ENCODE assay signal across 20 cellular contexts in genomic region chr12:132385923-132386751, GRCh38. TPM values are rescaled to one million over a fixed set of nuclear protein-coding genes. Genes with fewer than 3 reads are reported as not detected.
A peak's percentile ranks its signal among the peaks of the same experiment; 100 is the strongest.
DNase-seq lines count a peak whose midpoint lies in the region; ATAC-seq, FAIRE-seq and TF ChIP-seq lines count a peak whose summit lies in the region.
"Had no signal": no experiment of that assay in that cellular context is flagged by ENCODE, and none has a peak within 500 bp of the region (broad histone marks: within the 10 kb centered on the region; RNA-seq: fewer than 3 reads in every experiment).

No MANE protein-coding gene starts in this region.

- intact Hi-C loops in upper lobe of right lung (cut with DNase I), result no loop called here

- H3K14ac ChIP-seq in H1 (ENCODE audit: insufficient read length), result no peak overlapping the region

- H2BK5ac ChIP-seq in H1 (ENCODE audit: low read depth, low read length) (no peak overlapping the region), mesendoderm (ENCODE audit: low read length) (no peak overlapping the region)

- no peaks in the 10 kb centered on the region for H3K9me3 ChIP-seq in RWPE2 (ENCODE audit: severe bottlenecking)
- no peaks in the 10 kb centered on the region for H3K9me3 ChIP-seq in H1 (ENCODE audit: insufficient read depth in 2 of 2, low read depth in 1 of 2, low read length in 1 of 2)
- H3K9me3 ChIP-seq in upper lobe of right lung, result no peaks in the 10 kb centered on the region
- H3K9me3 ChIP-seq: MG63, SJCRH30 had no signal

- H2BK20ac ChIP-seq in H1 (ENCODE audit: low read length), result no peak overlapping the region

- H3K4ac ChIP-seq in H1 (replicated peaks; ENCODE audit: insufficient read length, low read depth, low read length), result peak overlapping the region; percentile 66
- H3K4ac ChIP-seq in mesendoderm (ENCODE audit: low read depth, low read length), result no peak overlapping the region

- H3K4me3 ChIP-seq in RWPE2 (ENCODE audit: severe bottlenecking) (no peak overlapping the region), H1 (ENCODE audit: extremely low read depth in 1 of 4, insufficient read depth in 2 of 4, low read depth in 3 of 4, low read length in 4 of 4) (no peak overlapping the region), mesendoderm (ENCODE audit: low read length) (no peak overlapping the region), upper lobe of right lung (no peak overlapping the region)
- H3K4me3 ChIP-seq: MG63, SJCRH30 had no signal

- no peak overlapping the region for H2BK12ac ChIP-seq in H1 (ENCODE audit: low read depth, low read length)

- H2BK15ac ChIP-seq in H1 (ENCODE audit: low read length) (no peak overlapping the region), mesendoderm (replicated peaks; ENCODE audit: low read depth) (no peak overlapping the region)

- no peak for FAIRE-seq in H1 (lab: Jason Lieb, UNC)
- FAIRE-seq: HTR-8/SVneo had no signal

- H2AFZ ChIP-seq in H1 (ENCODE audit: low read length), result no peak overlapping the region

- peaks cover 0 to 1% of the 10 kb centered on the region in 2 experiments for H4K20me1 ChIP-seq in H1 (replicated peaks in 1 of 2; ENCODE audit: control insufficient read depth in 1 of 2, insufficient read depth in 2 of 2, low read length in 2 of 2)

- H3K23me2 ChIP-seq in H1 (ENCODE audit: low read depth, low read length), result no peaks in the 10 kb centered on the region

- H3K4me1 ChIP-seq in RWPE2 (ENCODE audit: insufficient read depth, poor library complexity, severe bottlenecking) (no peaks in the 10 kb centered on the region), H1 (replicated peaks in 1 of 4; ENCODE audit: control insufficient read depth in 3 of 4, insufficient read depth in 4 of 4, low read length in 3 of 4) (peaks cover 0 to 26% (median 15%) of the 10 kb centered on the region in 4 experiments; a peak in 6 of 7 replicates), mesendoderm (ENCODE audit: control insufficient read depth, low read depth, low read length) (no peaks in the 10 kb centered on the region), upper lobe of right lung (no peaks in the 10 kb centered on the region)
- H3K4me1 ChIP-seq: SJCRH30 had no signal

- no peak overlapping the region for H2AK5ac ChIP-seq in H1 (ENCODE audit: low read depth, low read length)
- no peak overlapping the region for H2AK5ac ChIP-seq in mesendoderm (ENCODE audit: low read length)

- TF ChIP-seq RAD21 in H1 (IDR thresholded peaks at IDR 0.05 in 1 of 2, conservative IDR thresholded peaks at IDR 0.05 in 1 of 2; ENCODE audit: low read depth in 2 of 2, low read length in 2 of 2), result peak in 1 of 2 experiments; percentile 27; a peak in 1 of 4 replicates

- no peak overlapping the region for H3K23ac ChIP-seq in H1 (ENCODE audit: insufficient read length)
- no peak overlapping the region for H3K23ac ChIP-seq in mesendoderm (ENCODE audit: low read length)

- CTCF ChIA-PET in H1 (lab: Charles Lee; ENCODE audit: partially characterized antibody), result interaction anchor here (1.1 to 5.0 kb wide), 4 partner anchors 12 to 233 kb away, joined by 3 to 25 read pairs (median 4); no protein-coding TSS in a partner anchor

- H4K8ac ChIP-seq in H1 (ENCODE audit: extremely low read depth, insufficient read depth, low read length) (peak overlapping the region; percentile 11), mesendoderm (ENCODE audit: low read depth, low read length) (no peak overlapping the region)

- H3K4me2 ChIP-seq in H1 (ENCODE audit: insufficient read depth in 1 of 2, low read depth in 2 of 2, low read length in 2 of 2) (peak overlapping the region in 1 of 2 experiments; percentile 4; a peak in 1 of 4 replicates), mesendoderm (ENCODE audit: low read length) (no peak overlapping the region)

- H3K56ac ChIP-seq in H1 (replicated peaks; ENCODE audit: insufficient read length, low read depth, low read length), result no peak overlapping the region
- no peak overlapping the region for H3K56ac ChIP-seq in mesendoderm (ENCODE audit: low read length)

- H3K79me1 ChIP-seq in H1 (ENCODE audit: low read depth, low read length) (no peaks in the 10 kb centered on the region), mesendoderm (ENCODE audit: low read length) (no peaks in the 10 kb centered on the region)

- TF ChIP-seq EP300 in H1 (IDR thresholded peaks at IDR 0.05; ENCODE audit: borderline replicate concordance in 1 of 2, low read depth in 2 of 2, low read length in 2 of 2), result no peak

- peaks cover 31% of the 10 kb centered on the region for H3K27me3 ChIP-seq in RWPE2 (ENCODE audit: insufficient read depth, poor library complexity, severe bottlenecking)
- H3K27me3 ChIP-seq in H1 (replicated peaks in 1 of 4; ENCODE audit: control insufficient read depth in 3 of 4, extremely low read depth in 1 of 4, insufficient read depth in 3 of 4, low read length in 3 of 4), result peaks cover 12 to 73% (median 61%) of the 10 kb centered on the region in 4 experiments
- peaks cover 48% of the 10 kb centered on the region for H3K27me3 ChIP-seq in mesendoderm (ENCODE audit: insufficient read depth, low read length, poor library complexity)
- peaks cover 31% of the 10 kb centered on the region for H3K27me3 ChIP-seq in upper lobe of right lung
- H3K27me3 ChIP-seq: SJCRH30 had no signal

- H2BK120ac ChIP-seq in H1 (replicated peaks; ENCODE audit: low read depth, low read length) (no peak overlapping the region), mesendoderm (ENCODE audit: low read depth, low read length) (no peak overlapping the region)

- no peak overlapping the region for H4K91ac ChIP-seq in H1 (replicated peaks; ENCODE audit: insufficient read length, low read length)

- H3K9ac ChIP-seq in H1 (replicated peaks in 1 of 4; ENCODE audit: extremely low read depth in 1 of 4, low read depth in 3 of 4, low read length in 3 of 4), result no peak overlapping the region
- H3K9ac ChIP-seq in mesendoderm (ENCODE audit: low read length), result no peak overlapping the region

- TF ChIP-seq CTCF in RWPE2 (IDR thresholded peaks at IDR 0.05; ENCODE audit: poor library complexity, severe bottlenecking) (no peak), H1 (IDR thresholded peaks at IDR 0.05; ENCODE audit: control extremely low read depth in 1 of 3, insufficient read depth in 1 of 3, low read depth in 1 of 3, low read length in 3 of 3) (peak in 2 of 3 experiments; percentile 15; a peak in 1 of 4 replicates), upper lobe of right lung (IDR thresholded peaks at IDR 0.05) (no peak)

- H3K36me3 ChIP-seq in RWPE2 (ENCODE audit: low read depth) (no peaks in the 10 kb centered on the region), H1 (ENCODE audit: control insufficient read depth in 2 of 4, insufficient read depth in 4 of 4, low read length in 3 of 4) (no peaks in the 10 kb centered on the region), mesendoderm (ENCODE audit: control insufficient read depth, insufficient read depth, low read length) (no peaks in the 10 kb centered on the region), upper lobe of right lung (no peaks in the 10 kb centered on the region)
- H3K36me3 ChIP-seq: MG63, SJCRH30 had no signal

- no peak for ATAC-seq in RWPE2 (ENCODE audit: low read depth)
- peak; percentile 9 for ATAC-seq in upper lobe of right lung
- no peak for ATAC-seq in GM18868 (IDR thresholded peaks at IDR 0.05; ENCODE audit: unreplicated experiment)
- ATAC-seq: HCT116 had no signal

- H3K18ac ChIP-seq in H1 (ENCODE audit: extremely low read depth, low read length) (no peak overlapping the region; the same call in 1 of the 2 replicates), mesendoderm (ENCODE audit: low read length) (no peak overlapping the region)

- DNase-seq in RWPE2 (ENCODE audit: low spot score) (peak; percentile 50), H1 (ENCODE audit: low read depth in 1 of 2, low spot score in 2 of 2) (no peak), mesendoderm (peak; percentile 12), upper lobe of right lung (peak; percentile 45), NCI-H82 (lab: John Stamatoyannopoulos, UW) (no peak)
- DNase-seq in central memory CD4-positive, alpha-beta T cell, result no peak
- DNase-seq: ACHN, DMS 273 treated with DMSO at 0.1 percent for 48 hours, DND-41, Kasumi-1, MG63, NCI-H1048, NCI-H1436 treated with DMSO at 0.1 percent for 48 hours, NCI-H2029, SJCRH30 had no signal

- H3K27ac ChIP-seq in RWPE2 (ENCODE audit: poor library complexity, severe bottlenecking), result no peak overlapping the region
- no peak overlapping the region for H3K27ac ChIP-seq in H1 (ENCODE audit: low read depth, low read length)
- H3K27ac ChIP-seq in mesendoderm (ENCODE audit: low read depth, low read length), result no peak overlapping the region
- H3K27ac ChIP-seq in upper lobe of right lung, result no peak overlapping the region
- H3K27ac ChIP-seq: C4-2B, SJCRH30 had no signal

- no peak for TF ChIP-seq POLR2A in H1 (IDR thresholded peaks at IDR 0.05; ENCODE audit: control extremely low read depth in 1 of 2, low read depth in 2 of 2, low read length in 2 of 2)

- H4K5ac ChIP-seq in H1 (ENCODE audit: insufficient read length, low read depth, low read length) (no peak overlapping the region), mesendoderm (ENCODE audit: low read length) (no peak overlapping the region)

- H3K79me2 ChIP-seq in H1 (ENCODE audit: control insufficient read depth in 1 of 2, insufficient read depth in 2 of 2, low read length in 2 of 2) (no peaks in the 10 kb centered on the region), mesendoderm (ENCODE audit: control insufficient read depth, insufficient read depth, low read length) (no peaks in the 10 kb centered on the region)

- POLR2A ChIA-PET in H1 (lab: Charles Lee; ENCODE audit: partially characterized antibody), result interaction anchor here (0.7 to 2.0 kb wide), 8 partner anchors 10 to 199 kb away, joined by 3 to 9 read pairs (median 4); partner anchors contain the start of gene GALNT9

- WGBS in H1 (ENCODE audit: extremely low coverage in 1 of 2, insufficient coverage in 1 of 2, insufficient read length in 1 of 2, insufficient replicate concordance in 2 of 2, low coverage in 1 of 2, low lambda C conversion rate in 2 of 2, missing lambda C conversion rate in 1 of 2), 2 experiments, result 73% methylated on average over 29 of the region's 36 CpGs; no CpG with 5 or more reads in 1 of the 2 experiments
- no CpG with 5 or more reads among the region's 36 CpGs for WGBS in mesendoderm (ENCODE audit: extremely low coverage, insufficient coverage, low lambda C conversion rate)

TF ChIP-seq in H1, 55 proteins besides CTCF, POLR2A, EP300 and RAD21 (continues in another document):
- TF ChIP-seq RNF2 (IDR thresholded peaks at IDR 0.05; ENCODE audit: borderline replicate concordance, low read depth, low read length, missing control alignments, poor library complexity, severe bottlenecking), result peak; percentile 43

RNA-seq across cellular contexts. Expression of gene GALNT9, which starts 56.7 kb away (rescaled TPM):
- total RNA-seq in H1 (2021; fragmentation: NEBNext Ultra II Directional; extraction: Animal tissue kit (Norgen Biotek cat#: 25700)), result 2.0 and 3.3 TPM in 2 replicates
- polyA plus RNA-seq in H1 (2011; rRNA removed), result 3.6 and 5.3 TPM in 2 replicates
- polyA plus RNA-seq in H1 (2011; cell fraction: cytosol; rRNA removed), result 6.1 TPM
- polyA plus RNA-seq in H1 (2011; cell fraction: nucleus; rRNA removed), result 9.4 TPM
- polyA plus RNA-seq in H1 (2012, experiment 1 of 2), result 2.3 to 3.6 TPM (median 3.1 TPM) in 4 replicates
- polyA plus RNA-seq in H1 (2012, experiment 2 of 2), result 2.3 TPM
- 0.73 TPM for polyA plus RNA-seq in H1 (2013, experiment 1 of 2)
- polyA plus RNA-seq in H1 (2013, experiment 2 of 2), result 0.92 TPM
- polyA minus RNA-seq in H1 (2011; rRNA and poly(A)+ RNA removed), result 2.3 and 4.0 TPM in 2 replicates
- 4.0 TPM for polyA minus RNA-seq in H1 (2011; cell fraction: cytosol; rRNA and poly(A)+ RNA removed)
- polyA minus RNA-seq in H1 (2011; cell fraction: nucleus; rRNA and poly(A)+ RNA removed), result 4.2 TPM
- 0.11 TPM for polyA plus RNA-seq in mesendoderm (2013, experiment 1 of 2)
- 0.08 TPM for polyA plus RNA-seq in mesendoderm (2013, experiment 2 of 2)
- 1.6 TPM for total RNA-seq in upper lobe of right lung
- total RNA-seq: NCI-H460 had no signal

Comparison
In these comparisons a context has a peak if more than half of its experiments do, and no peak if none do; other contexts are left out.
1. DNase-seq: peak in RWPE2 (single experiment), mesendoderm (single experiment) and upper lobe of right lung (single experiment); none in H1 (0 of 2), NCI-H82 (single experiment) and central memory CD4-positive, alpha-beta T cell (single experiment).
2. CTCF ChIP-seq: peak in H1 (2 of 3); none in RWPE2 (single experiment) and upper lobe of right lung (single experiment).